ENCODE assay signal across 5 cellular contexts in genomic region chr2:113510913-113511312, GRCh38. TPM values are rescaled to one million over a fixed set of nuclear protein-coding genes. Genes with fewer than 3 reads are reported as not detected.
"Had no signal": no experiment of that assay in that cellular context is flagged by ENCODE, and none has a peak within 500 bp of the region (broad histone marks: within the 10 kb centered on the region; RNA-seq: fewer than 3 reads in every experiment).

No MANE protein-coding gene starts in this region.

RNA-seq across cellular contexts. Expression of gene FOXD4L1, which starts 12.4 kb away (rescaled TPM):
- total RNA-seq: Right ventricle myocardium inferior, Right ventricle myocardium superior, RPMI7951, SJSA1, SK-MEL-5 had no signal
